27 cellular contexts compared by ENCODE assay signal in the genomic region with DNA sequence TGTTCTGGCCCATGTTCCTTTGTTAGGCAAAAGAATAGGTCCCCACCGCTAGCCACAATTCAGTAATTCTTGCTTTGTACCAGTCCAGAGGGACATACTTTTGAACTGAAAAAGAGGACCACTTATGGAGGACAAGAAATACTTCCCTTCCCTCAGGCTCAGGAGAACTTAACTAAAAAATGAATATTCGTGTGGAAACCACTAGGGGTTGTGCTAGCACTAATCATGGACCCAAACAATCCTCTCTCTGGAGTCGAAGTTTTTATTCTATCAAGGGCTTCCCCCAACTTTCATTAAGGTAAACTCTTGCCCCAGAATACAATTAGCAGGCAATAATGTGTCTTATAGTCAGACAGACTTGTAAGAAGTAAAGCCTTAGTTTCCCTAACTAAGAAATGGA.
"Had no signal": no experiment of that assay in that cellular context is flagged by ENCODE, and none has a peak within 500 bp of the region (broad histone marks: within the 10 kb centered on the region; RNA-seq: fewer than 3 reads in every experiment).

No MANE protein-coding gene starts in this region.

- H3K27me3 ChIP-seq: breast epithelium, esophagus muscularis mucosa, left lung, pancreas, stomach, thyroid gland, upper lobe of right lung had no signal

- H3K36me3 ChIP-seq: breast epithelium, esophagus muscularis mucosa, left lung, lower lobe of right lung, pancreas, prostate gland, thyroid gland, upper lobe of right lung had no signal

- DNase-seq: activated CD4-positive, alpha-beta T cell treated with anti-CD3 and anti-CD28 coated beads for 48 hours; activated CD4-positive, alpha-beta T cell treated with anti-CD3 and anti-CD28 coated beads, Interleukin-2, amount 50 U/mL, for 48 hours; activated CD8-positive, alpha-beta memory T cell treated with anti-CD3 and anti-CD28 coated beads, Interleukin-2, amount 50 U/mL, for 4 hours; activated gamma-delta T cell; activated naive CD4-positive, alpha-beta T cell treated with anti-CD3 and anti-CD28 coated beads, Interleukin-2, amount 50 U/mL, for 16 hours; activated T-cell treated with anti-CD3 and anti-CD28 coated beads, Interleukin-2, amount 50 U/mL, for 24 hours; amniotic stem cell; endodermal cell; left lung; lower lobe of right lung; mesenchymal stem cell; naive thymus-derived CD8-positive, alpha-beta T cell; nucleus accumbens; pancreas; retina; small intestine; stimulated activated CD4-positive, alpha-beta T cell treated with anti-CD3 and anti-CD28 coated beads, Interleukin-4, amount 100 ng/mL, for 4 hours; stimulated activated CD8-positive, alpha-beta memory T cell treated with anti-CD3 and anti-CD28 coated beads, Interleukin-4, amount 100 ng/mL, for 48 hours; stimulated activated naive B cell treated with anti-CD40 and anti-IgM and Interleukin-4, amounts not matched to agents 10 μg/mL and 1 μg/mL and 100 μg/mL, for 72 hours; stomach; thyroid gland; upper lobe of right lung had no signal

- H3K27ac ChIP-seq: breast epithelium, esophagus muscularis mucosa, left lung, lower lobe of right lung, pancreas, prostate gland, stomach, thyroid gland, upper lobe of right lung had no signal

- H3K9me3 ChIP-seq: breast epithelium, esophagus muscularis mucosa, left lung, lower lobe of right lung, pancreas, prostate gland, stomach, thyroid gland, upper lobe of right lung had no signal

- H3K4me3 ChIP-seq: breast epithelium, esophagus muscularis mucosa, left lung, lower lobe of right lung, pancreas, prostate gland, stomach, thyroid gland, upper lobe of right lung had no signal

- ATAC-seq: activated CD4-positive, CD25-positive, alpha-beta regulatory T cell treated with anti-CD3 and anti-CD28 coated beads, Interleukin-2, amount 50 U/mL, for 24 hours; left lung; lower lobe of right lung; naive thymus-derived CD8-positive, alpha-beta T cell; pancreas; sciatic nerve; stimulated activated naive B cell treated with anti-CD40 and anti-IgM and Interleukin-4, amounts not matched to agents 10 μg/mL and 1 μg/mL and 100 μg/mL, for 72 hours; upper lobe of right lung had no signal
